8 cellular contexts compared by ENCODE assay signal in the genomic region with DNA sequence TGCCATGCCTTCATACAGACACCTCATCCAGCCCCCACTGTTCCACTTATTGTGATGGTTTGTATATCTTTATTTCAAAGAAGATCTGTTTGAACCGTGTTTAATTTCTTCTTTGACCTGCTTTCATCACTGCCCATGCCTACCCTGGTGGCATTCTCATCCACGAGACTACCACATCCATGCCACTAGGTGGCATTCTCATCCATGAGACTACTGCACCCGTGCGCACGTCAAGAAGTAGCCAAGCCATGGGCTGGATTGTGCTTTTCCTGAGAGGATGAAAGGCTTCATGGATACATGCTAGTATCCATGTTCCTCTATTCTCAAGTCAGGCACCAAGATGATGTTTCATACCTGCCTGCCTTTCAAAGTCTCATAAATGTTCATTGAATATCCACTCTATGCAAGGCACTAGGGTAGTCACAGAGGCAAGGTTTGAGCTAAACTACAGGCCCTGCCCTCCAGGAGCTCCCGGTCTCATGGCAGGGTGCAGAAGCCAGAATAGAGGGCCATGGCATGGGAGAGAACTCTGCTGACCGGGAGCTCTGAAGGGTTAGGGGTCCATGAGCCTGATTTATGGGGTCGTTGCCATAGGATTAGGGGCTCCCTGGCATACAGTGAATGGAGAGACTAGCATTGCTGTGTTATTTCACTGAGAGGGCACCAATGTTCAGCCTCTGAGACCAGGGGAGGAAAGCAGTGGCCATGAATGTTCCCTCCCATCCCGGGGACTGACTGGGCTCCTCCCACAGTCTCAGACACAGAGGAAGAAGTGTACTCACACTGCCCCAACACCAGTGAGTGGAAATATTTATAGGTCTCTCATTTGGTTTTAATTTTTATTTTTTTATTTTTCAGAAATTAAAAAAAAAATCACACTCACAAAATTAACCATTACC. TPM values are rescaled to one million over a fixed set of nuclear protein-coding genes. Genes with fewer than 3 reads are reported as not detected.
A peak's percentile ranks its signal among the peaks of the same experiment; 100 is the strongest.
DNase-seq lines count a peak whose midpoint lies in the region; ATAC-seq, FAIRE-seq and TF ChIP-seq lines count a peak whose summit lies in the region.

No MANE protein-coding gene starts in this region.

- peak; percentile 83 for TF ChIP-seq CTCF in HFFc6 (IDR thresholded peaks at IDR 0.05)

- H3K4me1 Mint-ChIP-seq in HFFc6 (ENCODE audit: low read depth): peaks cover 6% of the 10 kb centered on the region; the same call in 1 of the 2 replicates
- H3K4me1 Mint-ChIP-seq in activated naive CD4-positive, alpha-beta T cell treated with anti-CD3 and anti-CD28 coated beads, Interleukin-2, amount 50 U/mL, for 24 hours: no peaks in the 10 kb centered on the region

- in situ Hi-C loops in G401 (cut with HindIII; ENCODE audit: low sequenced_read_pairs): no loop called here

- DNase-seq in G401 (ENCODE audit: low spot score): peak; percentile 70
- peak; percentile 28 for DNase-seq in HFFc6
- peak; percentile 4 for DNase-seq in NCI-H2171 treated with DMSO at 0.1 percent for 48 hours (lab: John Stamatoyannopoulos, UW)
- DNase-seq in head of caudate nucleus: peak; percentile 23 to 80 (median 60)
- DNase-seq in pulmonary artery endothelial cell (ENCODE audit: low read depth, low spot score): peak; percentile 15

- intact Hi-C loops in head of caudate nucleus (cut with DNase I): loop anchor here (10.0 kb wide), 2 partner anchors 392 to 752 kb away; no protein-coding TSS in a partner anchor

- no peaks in the 10 kb centered on the region for H3K9me3 Mint-ChIP-seq in HFFc6
- no peaks in the 10 kb centered on the region for H3K9me3 Mint-ChIP-seq in activated naive CD4-positive, alpha-beta T cell treated with anti-CD3 and anti-CD28 coated beads, Interleukin-2, amount 50 U/mL, for 24 hours

- H3K36me3 Mint-ChIP-seq in HFFc6 (ENCODE audit: low read depth): no peaks in the 10 kb centered on the region
- peaks cover 8% of the 10 kb centered on the region for H3K36me3 Mint-ChIP-seq in activated naive CD4-positive, alpha-beta T cell treated with anti-CD3 and anti-CD28 coated beads, Interleukin-2, amount 50 U/mL, for 24 hours

- H3K4me3 Mint-ChIP-seq in HFFc6: no peak overlapping the region
- no peak overlapping the region for H3K4me3 Mint-ChIP-seq in activated naive CD4-positive, alpha-beta T cell treated with anti-CD3 and anti-CD28 coated beads, Interleukin-2, amount 50 U/mL, for 24 hours

- no peak for ATAC-seq in GM18519 (IDR thresholded peaks at IDR 0.05; ENCODE audit: low FRiP score, unreplicated experiment)

- peak; percentile 93 for FAIRE-seq in A204.1 (lab: Jason Lieb, UNC)

- no peaks in the 10 kb centered on the region for H3K27me3 Mint-ChIP-seq in HFFc6 (ENCODE audit: insufficient read depth)
- H3K27me3 Mint-ChIP-seq in activated naive CD4-positive, alpha-beta T cell treated with anti-CD3 and anti-CD28 coated beads, Interleukin-2, amount 50 U/mL, for 24 hours: no peaks in the 10 kb centered on the region

- H3K27ac Mint-ChIP-seq in HFFc6: no peak overlapping the region
- peak overlapping the region; percentile 77 for H3K27ac Mint-ChIP-seq in activated naive CD4-positive, alpha-beta T cell treated with anti-CD3 and anti-CD28 coated beads, Interleukin-2, amount 50 U/mL, for 24 hours

RNA-seq across cellular contexts. Expression of gene EOLA2, which starts 24.8 kb away (rescaled TPM):
- total RNA-seq in G401 (2014; rRNA removed; shearing (Covaris generic)): 47.7 and 52.6 TPM in 2 replicates
- 10 to 100 TPM; 30.1 to 36.7 (median 31.4) TPM for total RNA-seq in HFFc6 (2021; fragmentation: NEBNext Ultra II Directional; extraction: Animal tissue kit (Norgen Biotek cat#: 25700))
- total RNA-seq in pulmonary artery endothelial cell: 26.3 and 29.3 TPM in 2 replicates

RNA-seq across cellular contexts. Expression of gene HSFX4, which starts 33.7 kb away (rescaled TPM):
- total RNA-seq in G401 (2014; rRNA removed; shearing (Covaris generic)): not detected in 2 replicates
- not detected for total RNA-seq in HFFc6 (2021; fragmentation: NEBNext Ultra II Directional; extraction: Animal tissue kit (Norgen Biotek cat#: 25700))
- total RNA-seq in pulmonary artery endothelial cell: not detected in 2 replicates

Comparison
In these comparisons a context has a peak if more than half of its experiments do, and no peak if none do; other contexts are left out.
1. DNase-seq: peak in every context shown above with its lines; median percentile 70 in G401; 60 in head of caudate nucleus; 28 in HFFc6; 15 in pulmonary artery endothelial cell; 4 in NCI-H2171 treated with DMSO at 0.1 percent for 48 hours.